Comparison of ENCODE assay signal across 27 cellular contexts in the genomic region with DNA sequence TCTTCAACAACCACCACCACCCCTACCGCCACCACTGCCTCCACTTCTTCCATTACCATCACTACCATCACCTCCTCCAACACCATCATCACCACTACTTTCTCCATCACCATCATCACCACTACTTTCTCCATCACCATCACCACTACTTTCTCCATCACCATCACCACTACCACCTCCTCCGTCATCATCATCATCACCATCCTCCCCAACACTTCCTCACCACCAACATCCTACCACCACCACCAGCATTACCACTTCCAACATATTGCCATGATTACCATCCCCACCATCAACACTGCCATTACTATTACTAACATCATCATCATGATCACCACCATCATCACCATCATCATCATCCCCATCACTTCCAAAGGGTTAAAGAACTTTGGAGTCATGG. TPM values are rescaled to one million over a fixed set of nuclear protein-coding genes. Genes with fewer than 3 reads are reported as not detected.
"Had no signal": no experiment of that assay in that cellular context is flagged by ENCODE, and none has a peak within 500 bp of the region (broad histone marks: within the 10 kb centered on the region; RNA-seq: fewer than 3 reads in every experiment).

No MANE protein-coding gene starts in this region.

- H3K27ac Mint-ChIP-seq: activated CD4-positive, alpha-beta T cell treated with anti-CD3 and anti-CD28 coated beads for 36 hours; activated CD8-positive, alpha-beta T cell treated with anti-CD3 and anti-CD28 coated beads for 36 hours; activated naive CD4-positive, alpha-beta T cell treated with anti-CD3 and anti-CD28 coated beads, Interleukin-2, amount 50 U/mL, for 24 hours; activated T-cell treated with anti-CD3 and anti-CD28 coated beads, Interleukin-2, amount 50 U/mL, for 72 hours; T-helper 2 cell treated with Interferon-gamma antibody and Interleukin-4, amounts not matched to agents 5 μg/mL and 100 μg/mL, for 36 hours had no signal

- H3K4me1 Mint-ChIP-seq: activated CD4-positive, alpha-beta T cell treated with anti-CD3 and anti-CD28 coated beads for 36 hours; activated naive CD4-positive, alpha-beta T cell treated with anti-CD3 and anti-CD28 coated beads, Interleukin-2, amount 50 U/mL, for 24 hours had no signal

- DNase-seq: activated CD4-positive, alpha-beta T cell treated with anti-CD3 and anti-CD28 coated beads for 36 hours; activated CD8-positive, alpha-beta memory T cell treated with anti-CD3 and anti-CD28 coated beads, Interleukin-2, amount 50 U/mL, for 4 hours; activated CD8-positive, alpha-beta T cell treated with anti-CD3 and anti-CD28 coated beads for 36 hours; activated T-cell treated with anti-CD3 and anti-CD28 coated beads, Interleukin-2, amount 50 U/mL, for 72 hours; aorta; central memory CD4-positive, alpha-beta T cell; KG1; NCI-H1092; NCI-H1417; NCI-H1694; NCI-H2029; NCI-H2107; NCI-H345; NCI-H510A; NCI-H526 treated with DMSO at 0.1 percent for 48 hours; NCI-H82; OCI-M1; RPMI8226; SW 1271; WERI-Rb-1 had no signal

- H3K27ac ChIP-seq: SK-N-MC, WERI-Rb-1 had no signal

- H3K36me3 Mint-ChIP-seq: activated naive CD4-positive, alpha-beta T cell treated with anti-CD3 and anti-CD28 coated beads, Interleukin-2, amount 50 U/mL, for 24 hours had no signal

- H3K9me3 Mint-ChIP-seq: activated CD8-positive, alpha-beta T cell treated with anti-CD3 and anti-CD28 coated beads for 36 hours; activated T-cell treated with anti-CD3 and anti-CD28 coated beads, Interleukin-2, amount 50 U/mL, for 72 hours; T-helper 2 cell treated with Interferon-gamma antibody and Interleukin-4, amounts not matched to agents 5 μg/mL and 100 μg/mL, for 36 hours had no signal

- H3K36me3 ChIP-seq: WERI-Rb-1 had no signal

- ATAC-seq: activated CD4-positive, alpha-beta T cell treated with anti-CD3 and anti-CD28 coated beads for 36 hours; activated CD8-positive, alpha-beta T cell treated with anti-CD3 and anti-CD28 coated beads for 36 hours; Panc1; Right ventricle myocardium inferior had no signal

- H3K4me3 ChIP-seq: SK-N-MC had no signal

- H3K4me3 Mint-ChIP-seq: activated CD4-positive, alpha-beta T cell treated with anti-CD3 and anti-CD28 coated beads for 36 hours; activated CD8-positive, alpha-beta T cell treated with anti-CD3 and anti-CD28 coated beads for 36 hours; activated naive CD4-positive, alpha-beta T cell treated with anti-CD3 and anti-CD28 coated beads, Interleukin-2, amount 50 U/mL, for 24 hours; activated T-cell treated with anti-CD3 and anti-CD28 coated beads, Interleukin-2, amount 50 U/mL, for 72 hours; T-helper 2 cell treated with Interferon-gamma antibody and Interleukin-4, amounts not matched to agents 5 μg/mL and 100 μg/mL, for 36 hours had no signal

RNA-seq across cellular contexts. Expression of a gene that starts 34.7 kb away (rescaled TPM):
- total RNA-seq: activated CD4-positive, alpha-beta T cell treated with anti-CD3 and anti-CD28 coated beads for 36 hours; activated CD8-positive, alpha-beta T cell treated with anti-CD3 and anti-CD28 coated beads for 36 hours; activated T-cell treated with anti-CD3 and anti-CD28 coated beads, Interleukin-2, amount 50 U/mL, for 72 hours; LHCN-M2; T-helper 1 cell treated with Interleukin-12 subunit alpha and Interleukin-12 subunit beta and Interleukin-4 antibody, amounts not matched to agents 30 ng/mL and 1 ng/mL, for 36 hours had no signal
